ENCODE assay signal across 1 cellular context in the genomic region with DNA sequence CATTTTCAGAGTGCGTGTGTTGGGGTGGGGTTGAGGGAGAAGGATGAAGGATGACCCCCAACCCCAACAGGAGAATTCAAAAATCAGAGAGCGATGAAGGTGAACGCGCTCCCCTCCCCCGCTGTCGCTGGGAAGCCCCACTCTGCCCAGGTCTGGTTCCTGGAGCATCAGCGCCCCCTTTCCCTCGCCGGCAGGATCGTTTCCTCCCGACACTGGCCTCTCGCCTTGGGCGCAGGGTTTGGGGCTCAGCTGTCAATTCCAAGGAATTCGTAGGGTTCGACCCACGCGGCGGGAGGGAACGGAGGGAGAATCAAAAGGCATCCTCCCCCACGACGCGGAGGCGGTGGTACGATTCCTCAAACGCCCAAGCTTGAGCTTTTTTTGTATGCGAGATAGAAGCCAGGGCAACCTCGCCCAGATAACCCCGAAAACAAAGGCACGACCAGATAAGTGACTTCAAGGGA.
TF ChIP-seq lines count a peak whose summit lies in the region.

No MANE protein-coding gene starts in this region.

TF ChIP-seq in IMR-90, 13 proteins besides CTCF, POLR2A, EP300 and RAD21:
- TF ChIP-seq, protein P1, sequence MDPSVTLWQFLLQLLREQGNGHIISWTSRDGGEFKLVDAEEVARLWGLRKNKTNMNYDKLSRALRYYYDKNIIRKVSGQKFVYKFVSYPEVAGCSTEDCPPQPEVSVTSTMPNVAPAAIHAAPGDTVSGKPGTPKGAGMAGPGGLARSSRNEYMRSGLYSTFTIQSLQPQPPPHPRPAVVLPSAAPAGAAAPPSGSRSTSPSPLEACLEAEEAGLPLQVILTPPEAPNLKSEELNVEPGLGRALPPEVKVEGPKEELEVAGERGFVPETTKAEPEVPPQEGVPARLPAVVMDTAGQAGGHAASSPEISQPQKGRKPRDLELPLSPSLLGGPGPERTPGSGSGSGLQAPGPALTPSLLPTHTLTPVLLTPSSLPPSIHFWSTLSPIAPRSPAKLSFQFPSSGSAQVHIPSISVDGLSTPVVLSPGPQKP (IDR thresholded peaks at IDR 0.05; ENCODE audit: borderline replicate concordance, low read depth, low read length), result no peak
- TF ChIP-seq MAZ (IDR thresholded peaks at IDR 0.05; ENCODE audit: borderline replicate concordance, low read depth, low read length) (peak; percentile 67; the same call in 1 of the 2 replicates), RFX5 (IDR thresholded peaks at IDR 0.05; ENCODE audit: low read depth, low read length) (no peak), FOS (IDR thresholded peaks at IDR 0.05; ENCODE audit: low read depth, low read length) (no peak), SMC3 (IDR thresholded peaks at IDR 0.05; ENCODE audit: low read depth, low read length) (peak; percentile 84), CEBPB (IDR thresholded peaks at IDR 0.05; ENCODE audit: low read depth, low read length) (no peak), BHLHE40 (IDR thresholded peaks at IDR 0.05; ENCODE audit: low read depth, low read length) (0 out of 2 replicates have a peak, but pooled peaks have one; percentile 32), RCOR1 (IDR thresholded peaks at IDR 0.05; ENCODE audit: insufficient replicate concordance, low read length) (no peak), MXI1 (IDR thresholded peaks at IDR 0.05; ENCODE audit: borderline replicate concordance, low read depth, low read length) (peak; percentile 62; the same call in 1 of the 2 replicates), MAFK (IDR thresholded peaks at IDR 0.05; ENCODE audit: low read depth, low read length) (no peak), CHD1 (IDR thresholded peaks at IDR 0.05; ENCODE audit: low read depth, low read length) (peak; percentile 58; the same call in 1 of the 2 replicates)
TF ChIP-seq in IMR-90: peak in this region for 5.
